Comparison of ENCODE assay signal across 8 cellular contexts in the genomic region with DNA sequence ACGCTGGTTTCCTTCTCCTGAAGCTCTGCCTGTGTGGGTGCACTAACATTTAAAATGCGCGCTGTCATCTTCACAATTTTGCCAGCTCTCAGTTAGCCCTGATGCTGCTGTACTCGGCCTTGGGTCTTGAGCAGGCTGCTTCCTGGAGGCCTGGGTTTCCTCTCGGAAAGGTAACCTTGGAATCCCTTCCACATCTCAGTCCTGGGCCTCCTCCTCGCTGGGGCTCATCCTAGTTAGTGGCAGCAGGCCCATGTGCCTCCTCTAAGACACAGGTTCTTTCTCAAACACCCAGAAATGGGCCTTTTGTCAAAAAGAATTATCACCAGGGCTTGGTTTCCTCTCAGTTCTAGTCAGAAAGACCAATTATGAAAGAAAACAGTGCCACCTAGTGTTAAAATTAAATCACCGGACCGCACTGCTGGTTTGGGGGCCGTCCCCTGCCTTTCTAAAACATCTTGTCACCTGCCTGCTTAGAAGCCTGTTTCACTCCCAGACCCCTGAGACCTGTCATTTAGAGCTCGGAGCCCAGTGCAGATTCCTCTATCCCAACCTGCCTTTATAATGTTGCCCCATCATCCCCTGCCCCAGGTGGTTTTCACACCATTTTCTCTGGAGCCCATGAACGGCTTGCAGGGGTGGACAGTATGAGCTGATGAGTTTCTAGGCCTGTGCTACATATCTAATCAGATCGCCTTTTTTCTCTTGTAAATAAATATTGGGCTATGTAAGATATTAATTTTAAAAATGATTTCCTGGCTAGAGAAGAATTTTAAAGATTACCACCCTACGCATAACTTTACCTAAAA. TPM values are rescaled to one million over a fixed set of nuclear protein-coding genes. Genes with fewer than 3 reads are reported as not detected.
DNase-seq lines count a peak whose midpoint lies in the region; ATAC-seq and TF ChIP-seq lines count a peak whose summit lies in the region.

No MANE protein-coding gene starts in this region.

- H3K27me3 Mint-ChIP-seq in activated naive CD4-positive, alpha-beta T cell treated with anti-CD3 and anti-CD28 coated beads, Interleukin-2, amount 10 ng/mL, durations not matched to agents 7 days and 5 days = no peaks in the 10 kb centered on the region
- no peaks in the 10 kb centered on the region for H3K27me3 Mint-ChIP-seq in glutamatergic neuron (ENCODE audit: unreplicated experiment)

- peak; percentile 53 for ATAC-seq in GM18870 (IDR thresholded peaks at IDR 0.05; ENCODE audit: unreplicated experiment)
- ATAC-seq in HG03457 (IDR thresholded peaks at IDR 0.05; ENCODE audit: unreplicated experiment) = no peak

- no peak overlapping the region for H3K23ac ChIP-seq in trophoblast cell (ENCODE audit: low read length)

- H3K4me2 ChIP-seq in trophoblast cell (ENCODE audit: low read length) = no peak overlapping the region

- peak overlapping the region; percentile 50 for H3K27ac Mint-ChIP-seq in activated naive CD4-positive, alpha-beta T cell treated with anti-CD3 and anti-CD28 coated beads, Interleukin-2, amount 10 ng/mL, durations not matched to agents 7 days and 5 days
- no peak overlapping the region for H3K27ac Mint-ChIP-seq in glutamatergic neuron (ENCODE audit: unreplicated experiment)

- no peaks in the 10 kb centered on the region for H3K79me2 ChIP-seq in trophoblast cell (ENCODE audit: control insufficient read depth, insufficient read depth, low read length, poor library complexity)

- H4K12ac ChIP-seq in trophoblast cell (ENCODE audit: low read depth, low read length) = no peak overlapping the region

- no peak overlapping the region for H4K8ac ChIP-seq in trophoblast cell (ENCODE audit: low read depth, low read length)

- no peak overlapping the region for H3K9ac ChIP-seq in trophoblast cell (ENCODE audit: low read length)

- H3K27ac ChIP-seq in trophoblast cell (ENCODE audit: low read depth, low read length) = no peak overlapping the region

- peaks cover 2 to 4% of the 10 kb centered on the region in 2 experiments for H3K4me1 ChIP-seq in trophoblast cell (ENCODE audit: control insufficient read depth in 1 of 2, insufficient read depth in 2 of 2, low read length in 2 of 2)

- H3K4me1 Mint-ChIP-seq in activated naive CD4-positive, alpha-beta T cell treated with anti-CD3 and anti-CD28 coated beads, Interleukin-2, amount 10 ng/mL, durations not matched to agents 7 days and 5 days = peaks cover 3% of the 10 kb centered on the region
- H3K4me1 Mint-ChIP-seq in glutamatergic neuron (ENCODE audit: low read depth, unreplicated experiment) = peaks cover 10% of the 10 kb centered on the region

- peaks cover 20 to 28% of the 10 kb centered on the region in 2 experiments for H3K36me3 ChIP-seq in trophoblast cell (ENCODE audit: control insufficient read depth in 1 of 2, insufficient read depth in 2 of 2, low read length in 2 of 2)

- no peak overlapping the region for H2BK5ac ChIP-seq in trophoblast cell (ENCODE audit: low read depth, low read length, poor library complexity)

- no peak overlapping the region for H2BK120ac ChIP-seq in trophoblast cell (ENCODE audit: insufficient read depth, low read length, poor library complexity)

- WGBS in trophoblast cell (ENCODE audit: extremely low coverage, insufficient coverage, insufficient read length) = no CpG with 5 or more reads among the region's 13 CpGs

- no peak overlapping the region for H3K4me3 Mint-ChIP-seq in activated naive CD4-positive, alpha-beta T cell treated with anti-CD3 and anti-CD28 coated beads, Interleukin-2, amount 10 ng/mL, durations not matched to agents 7 days and 5 days
- H3K4me3 Mint-ChIP-seq in glutamatergic neuron (ENCODE audit: unreplicated experiment) = no peak overlapping the region

- H2BK12ac ChIP-seq in trophoblast cell (ENCODE audit: low read length) = peak overlapping the region; percentile 25

- H3K36me3 Mint-ChIP-seq in activated naive CD4-positive, alpha-beta T cell treated with anti-CD3 and anti-CD28 coated beads, Interleukin-2, amount 10 ng/mL, durations not matched to agents 7 days and 5 days = peaks cover 60% of the 10 kb centered on the region
- H3K36me3 Mint-ChIP-seq in glutamatergic neuron (ENCODE audit: unreplicated experiment) = peaks cover 4% of the 10 kb centered on the region

- no peaks in the 10 kb centered on the region for H3K79me1 ChIP-seq in trophoblast cell (ENCODE audit: low read length)

- no peak overlapping the region for H3K4me3 ChIP-seq in trophoblast cell (ENCODE audit: low read depth, low read length)

- peak; percentile 77 for TF ChIP-seq CTCF in glutamatergic neuron (IDR thresholded peaks at IDR 0.05; ENCODE audit: partially characterized antibody, unreplicated experiment)

- no peaks in the 10 kb centered on the region for H3K27me3 ChIP-seq in trophoblast cell (ENCODE audit: insufficient read depth, low read length)

- no peaks in the 10 kb centered on the region for H3K9me3 ChIP-seq in trophoblast cell (ENCODE audit: insufficient read depth, low read depth, low read length)

- CTCF ChIA-PET in activated naive CD4-positive, alpha-beta T cell treated with anti-CD3 and anti-CD28 coated beads, Interleukin-2, amount 10 ng/mL, durations not matched to agents 7 days and 5 days (lab: Charles Lee) = interaction anchor here (0.7 to 4.5 kb wide), 21 partner anchors 21 to 732 kb away, joined by 3 to 90 read pairs (median 4); a partner anchor contains a TSS

- H2AK5ac ChIP-seq in trophoblast cell (ENCODE audit: low read length) = no peak overlapping the region

- H3K4ac ChIP-seq in trophoblast cell (ENCODE audit: low read depth, low read length) = no peak overlapping the region

- H2AFZ ChIP-seq in trophoblast cell (ENCODE audit: insufficient read depth, low read length, poor library complexity) = no peak overlapping the region

- H3K14ac ChIP-seq in trophoblast cell (ENCODE audit: low read length) = no peak overlapping the region

- no peaks in the 10 kb centered on the region for H3K9me3 Mint-ChIP-seq in activated naive CD4-positive, alpha-beta T cell treated with anti-CD3 and anti-CD28 coated beads, Interleukin-2, amount 10 ng/mL, durations not matched to agents 7 days and 5 days
- H3K9me3 Mint-ChIP-seq in glutamatergic neuron (ENCODE audit: unreplicated experiment) = no peaks in the 10 kb centered on the region

- H4K91ac ChIP-seq in trophoblast cell (ENCODE audit: low read depth, low read length) = no peak overlapping the region

- peak in 10 of 14 donors; percentile 31 to 64 (median 46) for DNase-seq in C1 segment of cervical spinal cord (lab: John Stamatoyannopoulos, UW)
- peak; percentile 67 for DNase-seq in HuH-7 (ENCODE audit: low spot score)
- peak; percentile 56 for DNase-seq in RPMI8226
- DNase-seq in activated naive CD4-positive, alpha-beta T cell treated with anti-CD3 and anti-CD28 coated beads, Interleukin-2, amount 10 ng/mL, durations not matched to agents 7 days and 5 days = peak; percentile 60
- DNase-seq in glutamatergic neuron = no peak
- DNase-seq in trophoblast cell = peak in 1 of 2 donors; percentile 92

- no peak overlapping the region for H3K18ac ChIP-seq in trophoblast cell (ENCODE audit: low read length)

RNA-seq across cellular contexts. Expression of a gene that starts 42.4 kb away (rescaled TPM):
- 8.1 TPM for total RNA-seq in glutamatergic neuron (ENCODE audit: unreplicated experiment)
- polyA plus RNA-seq in trophoblast cell (2013) = 24.5 and 24.8 TPM in 2 replicates
